In genomic region chr20:33372993-33373441, GRCh38 we compare ENCODE assay signal across 1 cellular context.
TF ChIP-seq lines count a peak whose summit lies in the region.

No MANE protein-coding gene starts in this region.

TF ChIP-seq in HepG2, 621 proteins besides CTCF, POLR2A, EP300 and RAD21 (continued from another document and continues in another):
- TF ChIP-seq TIGD3 (CRISPR knock-in tag; IDR thresholded peaks at IDR 0.05; ENCODE audit: borderline replicate concordance) = no peak
- no peak for TF ChIP-seq ZBTB14 (CRISPR knock-in tag; IDR thresholded peaks at IDR 0.05)
- no peak for TF ChIP-seq KDM3A (CRISPR knock-in tag; IDR thresholded peaks at IDR 0.05; ENCODE audit: low read depth)
- no peak for TF ChIP-seq ZMYM3 (CRISPR knock-in tag; IDR thresholded peaks at IDR 0.05)
- TF ChIP-seq ZNF577 (CRISPR knock-in tag; IDR thresholded peaks at IDR 0.05; ENCODE audit: borderline replicate concordance, low read depth) = no peak
- no peak for TF ChIP-seq ZSCAN31 (CRISPR knock-in tag; IDR thresholded peaks at IDR 0.05; ENCODE audit: low read depth)
- peak; percentile 33; the same call in 1 of the 2 replicates for TF ChIP-seq ZNF737 (CRISPR knock-in tag; IDR thresholded peaks at IDR 0.05; ENCODE audit: borderline replicate concordance)
- TF ChIP-seq CENPT (CRISPR knock-in tag; IDR thresholded peaks at IDR 0.05; ENCODE audit: low read depth) = no peak
- TF ChIP-seq JDP2 (CRISPR knock-in tag; IDR thresholded peaks at IDR 0.05; ENCODE audit: borderline replicate concordance) = no peak
- TF ChIP-seq ZNF30 (CRISPR knock-in tag; IDR thresholded peaks at IDR 0.05) = no peak
- 0 out of 2 replicates have a peak, but pooled peaks have one; percentile 60 for TF ChIP-seq ZNF318 (CRISPR knock-in tag; IDR thresholded peaks at IDR 0.05)
- no peak for TF ChIP-seq ZNF256 (CRISPR knock-in tag; conservative IDR thresholded peaks at IDR 0.05)
- TF ChIP-seq BATF2 (CRISPR knock-in tag; IDR thresholded peaks at IDR 0.05) = no peak
- TF ChIP-seq ZNF446 (CRISPR knock-in tag; IDR thresholded peaks at IDR 0.05) = no peak
- TF ChIP-seq NRL (CRISPR knock-in tag; IDR thresholded peaks at IDR 0.05; ENCODE audit: borderline replicate concordance) = no peak
- no peak for TF ChIP-seq MTF2 (CRISPR knock-in tag; IDR thresholded peaks at IDR 0.05; ENCODE audit: borderline replicate concordance)
- TF ChIP-seq ATF3 (CRISPR knock-in tag; IDR thresholded peaks at IDR 0.05) = no peak
- TF ChIP-seq CEBPB (IDR thresholded peaks at IDR 0.05; ENCODE audit: borderline replicate concordance, low read depth, low read length) = peak; percentile 92
- no peak for TF ChIP-seq KLF16 (CRISPR knock-in tag; IDR thresholded peaks at IDR 0.05)
- TF ChIP-seq ATF4 (CRISPR knock-in tag; IDR thresholded peaks at IDR 0.05) = peak in 1 of 2 experiments; percentile 53; a peak in 1 of 4 replicates
- TF ChIP-seq ZNF710 (CRISPR knock-in tag; IDR thresholded peaks at IDR 0.05; ENCODE audit: borderline replicate concordance) = no peak
- no peak for TF ChIP-seq ZNF619 (CRISPR knock-in tag; IDR thresholded peaks at IDR 0.05)
- TF ChIP-seq SCMH1 (CRISPR knock-in tag; IDR thresholded peaks at IDR 0.05; ENCODE audit: borderline replicate concordance) = no peak
- no peak for TF ChIP-seq ZNF383 (CRISPR knock-in tag; IDR thresholded peaks at IDR 0.05; ENCODE audit: borderline replicate concordance)
- TF ChIP-seq ZKSCAN8 (CRISPR knock-in tag; IDR thresholded peaks at IDR 0.05; ENCODE audit: borderline replicate concordance) = no peak
- no peak for TF ChIP-seq TBX2 (CRISPR knock-in tag; IDR thresholded peaks at IDR 0.05; ENCODE audit: borderline replicate concordance)
- no peak for TF ChIP-seq ZNF331 (CRISPR knock-in tag; IDR thresholded peaks at IDR 0.05)
- no peak for TF ChIP-seq NR2F1 (CRISPR knock-in tag; IDR thresholded peaks at IDR 0.05)
- TF ChIP-seq CCAR2 (optimal IDR thresholded peaks at IDR 0.05; ENCODE audit: low read depth, low read length) = no peak
- TF ChIP-seq ZNF251 (CRISPR knock-in tag; IDR thresholded peaks at IDR 0.05) = peak; percentile 32; the same call in 1 of the 2 replicates
- no peak for TF ChIP-seq USF2 (IDR thresholded peaks at IDR 0.05; ENCODE audit: low read depth, low read length)
- TF ChIP-seq USF2 (CRISPR knock-in tag; IDR thresholded peaks at IDR 0.05; ENCODE audit: borderline replicate concordance) = no peak
- no peak for TF ChIP-seq ZNF512B (CRISPR knock-in tag; IDR thresholded peaks at IDR 0.05; ENCODE audit: borderline replicate concordance)
- TF ChIP-seq ZHX1 (CRISPR knock-in tag; IDR thresholded peaks at IDR 0.05; ENCODE audit: low read depth) = no peak
